In the genomic region with DNA sequence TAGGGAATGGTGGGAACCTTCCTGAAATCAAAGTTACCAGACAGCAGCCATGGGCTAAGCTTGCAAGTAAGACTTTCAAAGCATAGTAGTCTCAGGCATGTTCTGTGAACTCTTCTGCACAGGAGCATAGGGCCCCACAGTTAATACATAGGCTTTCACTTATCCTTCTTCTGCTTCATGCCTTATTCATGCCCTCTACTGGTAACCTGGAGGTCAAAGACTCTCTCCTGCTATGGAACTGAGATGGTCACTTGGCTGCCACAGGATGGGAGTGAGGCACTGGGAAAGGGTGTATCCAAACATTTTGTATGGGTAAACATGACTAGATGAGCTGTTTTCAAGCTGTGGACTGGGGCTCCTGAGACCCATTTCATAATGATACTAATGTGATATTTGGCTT, we compare ENCODE assay signal across 1 cellular context.
TF ChIP-seq lines count a peak whose summit lies in the region.

No MANE protein-coding gene starts in this region.

TF ChIP-seq in GM23338, 12 proteins besides CTCF, POLR2A, EP300 and RAD21 (continued from another document):
- TF ChIP-seq ZNF462 (CRISPR knock-in tag; IDR thresholded peaks at IDR 0.05): no peak
- TF ChIP-seq ZNF331 (CRISPR knock-in tag; IDR thresholded peaks at IDR 0.05; ENCODE audit: low read depth): no peak
- no peak for TF ChIP-seq EZH2 (IDR thresholded peaks at IDR 0.05; ENCODE audit: low read depth, unreplicated experiment)
- TF ChIP-seq CREB1 (CRISPR knock-in tag; IDR thresholded peaks at IDR 0.05; ENCODE audit: low read depth): no peak
